Comparison of ENCODE assay signal across 11 cellular contexts in genomic region chr3:49465269-49466034, GRCh38. TPM values are rescaled to one million over a fixed set of nuclear protein-coding genes. Genes with fewer than 3 reads are reported as not detected.
DNase-seq lines count a peak whose midpoint lies in the region; ATAC-seq, FAIRE-seq and TF ChIP-seq lines count a peak whose summit lies in the region.
"Had no signal": no experiment of that assay in that cellular context is flagged by ENCODE, and none has a peak within 500 bp of the region (broad histone marks: within the 10 kb centered on the region; RNA-seq: fewer than 3 reads in every experiment).

No MANE protein-coding gene starts in this region.

- no peak for TF ChIP-seq CTCF in H1 (IDR thresholded peaks at IDR 0.05; ENCODE audit: control extremely low read depth in 1 of 3, insufficient read depth in 1 of 3, low read depth in 1 of 3, low read length in 3 of 3)

- no peak overlapping the region for H3K14ac ChIP-seq in H1 (ENCODE audit: insufficient read length)

- no peak overlapping the region for H2AK5ac ChIP-seq in H1 (ENCODE audit: low read depth, low read length)

- peaks cover 8% of the 10 kb centered on the region; the same call in 1 of the 2 replicates for H3K23me2 ChIP-seq in H1 (ENCODE audit: low read depth, low read length)

- H3K4me2 ChIP-seq in H1 (ENCODE audit: insufficient read depth in 1 of 2, low read depth in 2 of 2, low read length in 2 of 2), result no peak overlapping the region

- H2BK12ac ChIP-seq in H1 (ENCODE audit: low read depth, low read length), result peak overlapping the region; percentile 80; the same call in 1 of the 2 replicates

- H4K8ac ChIP-seq in H1 (ENCODE audit: extremely low read depth, insufficient read depth, low read length), result 0 out of 2 replicates have a peak overlapping the region, but pooled peaks have one; percentile 3

- no peak overlapping the region for H3K56ac ChIP-seq in H1 (replicated peaks; ENCODE audit: insufficient read length, low read depth, low read length)

- DNase-seq in AG20443 (ENCODE audit: low spot score) (peak; percentile 8), NCI-H226 (peak; percentile 43), H1 (ENCODE audit: low read depth in 1 of 2, low spot score in 2 of 2) (no peak), myocyte (ENCODE audit: low read depth) (peak; percentile 78), GM12892 (ENCODE audit: insufficient read length) (no peak)
- DNase-seq: activated gamma-delta T cell treated with Interleukin-2 at 50 U/mL for 16 hours, kidney had no signal

- no peak overlapping the region for H3K4ac ChIP-seq in H1 (replicated peaks; ENCODE audit: insufficient read length, low read depth, low read length)

- H2BK120ac ChIP-seq in H1 (replicated peaks; ENCODE audit: low read depth, low read length), result no peak overlapping the region

- 0 out of 2 replicates have a peak overlapping the region, but pooled peaks have one; percentile 32 for H3K18ac ChIP-seq in H1 (ENCODE audit: extremely low read depth, low read length)

- H4K5ac ChIP-seq in H1 (ENCODE audit: insufficient read length, low read depth, low read length), result no peak overlapping the region

- CTCF ChIA-PET in H1 (lab: Charles Lee; ENCODE audit: partially characterized antibody), result interaction anchor here (2.0 kb wide), 1 partner anchor 11 kb away, joined by 7 read pairs; no protein-coding TSS in a partner anchor

- H3K23ac ChIP-seq in H1 (ENCODE audit: insufficient read length), result no peak overlapping the region

- ATAC-seq in HG03342 (IDR thresholded peaks at IDR 0.05; ENCODE audit: unreplicated experiment) (no peak), HG03571 (IDR thresholded peaks at IDR 0.05; ENCODE audit: unreplicated experiment) (no peak), HG03025 (IDR thresholded peaks at IDR 0.05; ENCODE audit: low FRiP score, unreplicated experiment) (no peak)
- ATAC-seq: WTC11 had no signal

- no peaks in the 10 kb centered on the region for H3K36me3 ChIP-seq in H1 (ENCODE audit: control insufficient read depth in 2 of 4, insufficient read depth in 4 of 4, low read length in 3 of 4)

- peaks cover 10 to 28% (median 25%) of the 10 kb centered on the region in 4 experiments for H3K4me1 ChIP-seq in H1 (replicated peaks in 1 of 4; ENCODE audit: control insufficient read depth in 3 of 4, insufficient read depth in 4 of 4, low read length in 3 of 4)

- FAIRE-seq in H1 (lab: Jason Lieb, UNC) (no peak), GM12892 (lab: Jason Lieb, UNC) (no peak)
- FAIRE-seq: kidney had no signal

- TF ChIP-seq RAD21 in H1 (IDR thresholded peaks at IDR 0.05 in 1 of 2, conservative IDR thresholded peaks at IDR 0.05 in 1 of 2; ENCODE audit: low read depth in 2 of 2, low read length in 2 of 2), result no peak

- H3K79me1 ChIP-seq in H1 (ENCODE audit: low read depth, low read length), result no peaks in the 10 kb centered on the region

- H3K79me2 ChIP-seq in H1 (ENCODE audit: control insufficient read depth in 1 of 2, insufficient read depth in 2 of 2, low read length in 2 of 2), result no peaks in the 10 kb centered on the region

- H2BK5ac ChIP-seq in H1 (ENCODE audit: low read depth, low read length), result peak overlapping the region; percentile 60

- H4K20me1 ChIP-seq in H1 (replicated peaks in 1 of 2; ENCODE audit: control insufficient read depth in 1 of 2, insufficient read depth in 2 of 2, low read length in 2 of 2), result no peaks in the 10 kb centered on the region

- H3K27me3 ChIP-seq in H1 (replicated peaks in 1 of 4; ENCODE audit: control insufficient read depth in 3 of 4, extremely low read depth in 1 of 4, insufficient read depth in 3 of 4, low read length in 3 of 4), result no peaks in the 10 kb centered on the region

- peak overlapping the region; percentile 25 for H4K91ac ChIP-seq in H1 (replicated peaks; ENCODE audit: insufficient read length, low read length)

- no peak overlapping the region for H3K9ac ChIP-seq in H1 (replicated peaks in 1 of 4; ENCODE audit: extremely low read depth in 1 of 4, low read depth in 3 of 4, low read length in 3 of 4)

- WGBS in H1 (ENCODE audit: extremely low coverage in 1 of 2, insufficient coverage in 1 of 2, insufficient read length in 1 of 2, insufficient replicate concordance in 2 of 2, low coverage in 1 of 2, low lambda C conversion rate in 2 of 2, missing lambda C conversion rate in 1 of 2), 2 experiments, result 93% methylated on average over 18 of the region's 18 CpGs; no CpG with 5 or more reads in 1 of the 2 experiments

- 0 out of 2 replicates have a peak overlapping the region, but pooled peaks have one; percentile 21 for H2BK20ac ChIP-seq in H1 (ENCODE audit: low read length)

- no peak for TF ChIP-seq EP300 in H1 (IDR thresholded peaks at IDR 0.05; ENCODE audit: borderline replicate concordance in 1 of 2, low read depth in 2 of 2, low read length in 2 of 2)

- H2AFZ ChIP-seq in H1 (ENCODE audit: low read length), result peak overlapping the region; percentile 26; the same call in 1 of the 2 replicates

- POLR2A ChIA-PET in H1 (lab: Charles Lee; ENCODE audit: partially characterized antibody), result interaction anchor here (0.6 to 1.2 kb wide), 4 partner anchors 10 to 496 kb away, joined by 3 to 5 read pairs (median 4); no protein-coding TSS in a partner anchor

- H3K27ac ChIP-seq in H1 (ENCODE audit: low read depth, low read length), result no peak overlapping the region

- no peak overlapping the region for H3K4me3 ChIP-seq in H1 (ENCODE audit: extremely low read depth in 1 of 4, insufficient read depth in 2 of 4, low read depth in 3 of 4, low read length in 4 of 4)

- TF ChIP-seq POLR2A in H1 (IDR thresholded peaks at IDR 0.05; ENCODE audit: control extremely low read depth in 1 of 2, low read depth in 2 of 2, low read length in 2 of 2) (no peak), GM12892 (IDR thresholded peaks at IDR 0.05; ENCODE audit: low read depth, low read length) (no peak)

- 0 out of 2 replicates have a peak overlapping the region, but pooled peaks have one; percentile 74 for H2BK15ac ChIP-seq in H1 (ENCODE audit: low read length)

- no peaks in the 10 kb centered on the region for H3K9me3 ChIP-seq in H1 (ENCODE audit: insufficient read depth in 2 of 2, low read depth in 1 of 2, low read length in 1 of 2)

RNA-seq across cellular contexts. Expression of gene DAG1, which starts 4.6 kb away (rescaled TPM):
- total RNA-seq in H1 (2021; fragmentation: NEBNext Ultra II Directional; extraction: Animal tissue kit (Norgen Biotek cat#: 25700)), result 137 and 138 TPM in 2 replicates
- polyA plus RNA-seq in H1 (2011; rRNA removed), result 97.5 and 125 TPM in 2 replicates
- 73.3 TPM for polyA plus RNA-seq in H1 (2011; cell fraction: cytosol; rRNA removed)
- polyA plus RNA-seq in H1 (2011; cell fraction: nucleus; rRNA removed), result 117 TPM
- 64.9 to 94.3 TPM (median 86.3 TPM) in 4 replicates for polyA plus RNA-seq in H1 (2012, experiment 1 of 2)
- 106 TPM for polyA plus RNA-seq in H1 (2012, experiment 2 of 2)
- 204 TPM for polyA plus RNA-seq in H1 (2013, experiment 1 of 2)
- 192 TPM for polyA plus RNA-seq in H1 (2013, experiment 2 of 2)
- 188 and 262 TPM in 2 replicates for polyA minus RNA-seq in H1 (2011; rRNA and poly(A)+ RNA removed)
- polyA minus RNA-seq in H1 (2011; cell fraction: cytosol; rRNA and poly(A)+ RNA removed), result 72.7 TPM
- polyA minus RNA-seq in H1 (2011; cell fraction: nucleus; rRNA and poly(A)+ RNA removed), result 49.7 TPM
- total RNA-seq in myocyte, result 276 and 362 TPM in 2 replicates
- polyA plus RNA-seq in myocyte (2012), result 86.1 TPM
- polyA plus RNA-seq in GM12892 (2012; ENCODE audit: missing spikeins), result 5.8 TPM

RNA-seq across cellular contexts. Expression of gene NICN1, which starts 36.3 kb away (rescaled TPM):
- total RNA-seq in H1 (2021; fragmentation: NEBNext Ultra II Directional; extraction: Animal tissue kit (Norgen Biotek cat#: 25700)), result 8.2 and 9.0 TPM in 2 replicates
- 15.3 and 20.9 TPM in 2 replicates for polyA plus RNA-seq in H1 (2011; rRNA removed)
- 15.3 TPM for polyA plus RNA-seq in H1 (2011; cell fraction: cytosol; rRNA removed)
- 70.7 TPM for polyA plus RNA-seq in H1 (2011; cell fraction: nucleus; rRNA removed)
- 11.5 to 14.2 TPM (median 14.0 TPM) in 4 replicates for polyA plus RNA-seq in H1 (2012, experiment 1 of 2)
- polyA plus RNA-seq in H1 (2012, experiment 2 of 2), result 12.2 TPM
- polyA plus RNA-seq in H1 (2013, experiment 1 of 2), result 5.9 TPM
- 6.4 TPM for polyA plus RNA-seq in H1 (2013, experiment 2 of 2)
- 21.2 and 25.6 TPM in 2 replicates for polyA minus RNA-seq in H1 (2011; rRNA and poly(A)+ RNA removed)
- 6.3 TPM for polyA minus RNA-seq in H1 (2011; cell fraction: cytosol; rRNA and poly(A)+ RNA removed)
- polyA minus RNA-seq in H1 (2011; cell fraction: nucleus; rRNA and poly(A)+ RNA removed), result 4.9 TPM
- 3.4 and 5.7 TPM in 2 replicates for total RNA-seq in myocyte
- polyA plus RNA-seq in myocyte (2012), result 11.8 TPM
- 10.0 TPM for polyA plus RNA-seq in GM12892 (2012; ENCODE audit: missing spikeins)

RNA-seq across cellular contexts. Expression of gene AMT, which starts 43.2 kb away (rescaled TPM):
- 44.3 and 46.5 TPM in 2 replicates for total RNA-seq in H1 (2021; fragmentation: NEBNext Ultra II Directional; extraction: Animal tissue kit (Norgen Biotek cat#: 25700))
- 90.1 and 92.4 TPM in 2 replicates for polyA plus RNA-seq in H1 (2011; rRNA removed)
- 97.0 TPM for polyA plus RNA-seq in H1 (2011; cell fraction: cytosol; rRNA removed)
- polyA plus RNA-seq in H1 (2011; cell fraction: nucleus; rRNA removed), result 227 TPM
- 56.6 to 72.5 TPM (median 63.8 TPM) in 4 replicates for polyA plus RNA-seq in H1 (2012, experiment 1 of 2)
- polyA plus RNA-seq in H1 (2012, experiment 2 of 2), result 42.5 TPM
- polyA plus RNA-seq in H1 (2013, experiment 1 of 2), result 35.4 TPM
- polyA plus RNA-seq in H1 (2013, experiment 2 of 2), result 32.2 TPM
- 93.0 and 99.7 TPM in 2 replicates for polyA minus RNA-seq in H1 (2011; rRNA and poly(A)+ RNA removed)
- polyA minus RNA-seq in H1 (2011; cell fraction: cytosol; rRNA and poly(A)+ RNA removed), result 21.9 TPM
- polyA minus RNA-seq in H1 (2011; cell fraction: nucleus; rRNA and poly(A)+ RNA removed), result 33.6 TPM
- 0.36 and 0.56 TPM in 2 replicates for total RNA-seq in myocyte
- 2.3 TPM for polyA plus RNA-seq in myocyte (2012)
- 6.2 TPM for polyA plus RNA-seq in GM12892 (2012; ENCODE audit: missing spikeins)

RNA-seq across cellular contexts. Expression of gene TCTA, which starts 53.2 kb away (rescaled TPM):
- 6.2 and 7.4 TPM in 2 replicates for total RNA-seq in H1 (2021; fragmentation: NEBNext Ultra II Directional; extraction: Animal tissue kit (Norgen Biotek cat#: 25700))
- polyA plus RNA-seq in H1 (2011; rRNA removed), result 11.0 and 13.2 TPM in 2 replicates
- 14.1 TPM for polyA plus RNA-seq in H1 (2011; cell fraction: cytosol; rRNA removed)
- polyA plus RNA-seq in H1 (2011; cell fraction: nucleus; rRNA removed), result 7.9 TPM
- polyA plus RNA-seq in H1 (2012, experiment 1 of 2), result 8.6 to 10.2 TPM (median 9.5 TPM) in 4 replicates
- polyA plus RNA-seq in H1 (2012, experiment 2 of 2), result 9.0 TPM
- polyA plus RNA-seq in H1 (2013, experiment 1 of 2), result 3.9 TPM
- polyA plus RNA-seq in H1 (2013, experiment 2 of 2), result 4.5 TPM
- 11.6 and 12.0 TPM in 2 replicates for polyA minus RNA-seq in H1 (2011; rRNA and poly(A)+ RNA removed)
- 5.1 TPM for polyA minus RNA-seq in H1 (2011; cell fraction: cytosol; rRNA and poly(A)+ RNA removed)
- 17.3 TPM for polyA minus RNA-seq in H1 (2011; cell fraction: nucleus; rRNA and poly(A)+ RNA removed)
- total RNA-seq in myocyte, result 30.0 and 37.2 TPM in 2 replicates
- 80.4 TPM for polyA plus RNA-seq in myocyte (2012)
- polyA plus RNA-seq in GM12892 (2012; ENCODE audit: missing spikeins), result 15.2 TPM

RNA-seq across cellular contexts. Expression of gene RHOA, which starts 53.7 kb away (rescaled TPM):
- 386 and 397 TPM in 2 replicates for total RNA-seq in H1 (2021; fragmentation: NEBNext Ultra II Directional; extraction: Animal tissue kit (Norgen Biotek cat#: 25700))
- 176 and 225 TPM in 2 replicates for polyA plus RNA-seq in H1 (2011; rRNA removed)
- polyA plus RNA-seq in H1 (2011; cell fraction: cytosol; rRNA removed), result 237 TPM
- 230 TPM for polyA plus RNA-seq in H1 (2011; cell fraction: nucleus; rRNA removed)
- 329 to 425 TPM (median 343 TPM) in 4 replicates for polyA plus RNA-seq in H1 (2012, experiment 1 of 2)
- 382 TPM for polyA plus RNA-seq in H1 (2012, experiment 2 of 2)
- polyA plus RNA-seq in H1 (2013, experiment 1 of 2), result 313 TPM
- polyA plus RNA-seq in H1 (2013, experiment 2 of 2), result 317 TPM
- 293 and 303 TPM in 2 replicates for polyA minus RNA-seq in H1 (2011; rRNA and poly(A)+ RNA removed)
- 236 TPM for polyA minus RNA-seq in H1 (2011; cell fraction: cytosol; rRNA and poly(A)+ RNA removed)
- 122 TPM for polyA minus RNA-seq in H1 (2011; cell fraction: nucleus; rRNA and poly(A)+ RNA removed)
- total RNA-seq in myocyte, result 663 and 808 TPM in 2 replicates
- 745 TPM for polyA plus RNA-seq in myocyte (2012)
- 363 TPM for polyA plus RNA-seq in GM12892 (2012; ENCODE audit: missing spikeins)

Comparison
In these comparisons a context has a peak if more than half of its experiments do, and no peak if none do; other contexts are left out.
1. DNase-seq: peak in AG20443 (single experiment), NCI-H226 (single experiment) and myocyte (single experiment); none in H1 (0 of 2) and GM12892 (single experiment).
2. RNA of gene AMT, which starts 43.2 kb away (total RNA-seq): 44.3 to 46.5 TPM in H1; 0.36 to 0.56 TPM in myocyte; every median in the first group is over 10 times any median in the second.